ENCODE assay signal across 12 cellular contexts in genomic region chr5:32760091-32760509, GRCh38. TPM values are rescaled to one million over a fixed set of nuclear protein-coding genes. Genes with fewer than 3 reads are reported as not detected.
DNase-seq lines count a peak whose midpoint lies in the region; ATAC-seq and TF ChIP-seq lines count a peak whose summit lies in the region.
"Had no signal": no experiment of that assay in that cellular context is flagged by ENCODE, and none has a peak within 500 bp of the region (broad histone marks: within the 10 kb centered on the region; RNA-seq: fewer than 3 reads in every experiment).

No MANE protein-coding gene starts in this region.

- H3K36me3 Mint-ChIP-seq in natural killer cell treated with Interleukin-12 subunit alpha and Interleukin-12 subunit beta and Interleukin-15 and Interleukin-18, amount 100 ng/mL, for 72 hours = no peaks in the 10 kb centered on the region
- H3K36me3 Mint-ChIP-seq in natural killer cell (no peaks in the 10 kb centered on the region), WTC11 (0 out of 2 replicates have a peak, but pooled peaks cover 3% of the 10 kb centered on the region)

- no peak for TF ChIP-seq CTCF in natural killer cell (IDR thresholded peaks at IDR 0.05)
- no peak for TF ChIP-seq CTCF in WTC11 (IDR thresholded peaks at IDR 0.05)

- no peaks in the 10 kb centered on the region for H3K9me3 Mint-ChIP-seq in natural killer cell treated with Interleukin-12 subunit alpha and Interleukin-12 subunit beta and Interleukin-15 and Interleukin-18, amount 100 ng/mL, for 72 hours
- no peaks in the 10 kb centered on the region for H3K9me3 Mint-ChIP-seq in natural killer cell
- peaks cover 34% of the 10 kb centered on the region for H3K9me3 Mint-ChIP-seq in WTC11

- ATAC-seq in natural killer cell treated with Interleukin-12 subunit alpha and Interleukin-12 subunit beta and Interleukin-15 and Interleukin-18, amount 100 ng/mL, for 72 hours = no peak
- ATAC-seq in natural killer cell = no peak
- no peak for ATAC-seq in HG03175 (IDR thresholded peaks at IDR 0.05; ENCODE audit: unreplicated experiment)
- ATAC-seq in HG02798 (IDR thresholded peaks at IDR 0.05; ENCODE audit: poor library complexity, unreplicated experiment) = no peak
- no peak for ATAC-seq in WTC11

- CTCF ChIA-PET in WTC11 (lab: Charles Lee) = no interaction called here

- H3K4me3 Mint-ChIP-seq in natural killer cell treated with Interleukin-12 subunit alpha and Interleukin-12 subunit beta and Interleukin-15 and Interleukin-18, amount 100 ng/mL, for 72 hours = peak overlapping the region; percentile 33
- H3K4me3 Mint-ChIP-seq in natural killer cell (no peak overlapping the region), WTC11 (no peak overlapping the region)
- H3K4me3 Mint-ChIP-seq: B cell had no signal

- H3K27me3 Mint-ChIP-seq in natural killer cell treated with Interleukin-12 subunit alpha and Interleukin-12 subunit beta and Interleukin-15 and Interleukin-18, amount 100 ng/mL, for 72 hours = peaks cover 10 to 16% of the 10 kb centered on the region in 2 donors
- H3K27me3 Mint-ChIP-seq in natural killer cell (ENCODE audit: low read depth in 2 of 2) (peaks cover 16 to 23% of the 10 kb centered on the region in 2 donors), WTC11 (ENCODE audit: low read depth) (peaks cover 3% of the 10 kb centered on the region; the same call in 1 of the 2 replicates)

- peaks cover 0 to 5% of the 10 kb centered on the region in 2 donors for H3K4me1 Mint-ChIP-seq in natural killer cell treated with Interleukin-12 subunit alpha and Interleukin-12 subunit beta and Interleukin-15 and Interleukin-18, amount 100 ng/mL, for 72 hours (ENCODE audit: low read depth in 2 of 2)
- H3K4me1 Mint-ChIP-seq in natural killer cell = peaks cover 0 to 5% of the 10 kb centered on the region in 2 donors
- H3K4me1 Mint-ChIP-seq in WTC11 = peaks cover 4% of the 10 kb centered on the region
- H3K4me1 Mint-ChIP-seq: B cell had no signal

- H3K27ac Mint-ChIP-seq in natural killer cell treated with Interleukin-12 subunit alpha and Interleukin-12 subunit beta and Interleukin-15 and Interleukin-18, amount 100 ng/mL, for 72 hours = no peak overlapping the region
- peak overlapping the region in 1 of 2 donors; percentile 10 for H3K27ac Mint-ChIP-seq in natural killer cell
- no peak overlapping the region for H3K27ac Mint-ChIP-seq in WTC11
- H3K27ac Mint-ChIP-seq: B cell had no signal

- no peak for DNase-seq in natural killer cell treated with Interleukin-12 subunit alpha and Interleukin-12 subunit beta and Interleukin-15 and Interleukin-18, amount 100 ng/mL, for 72 hours (ENCODE audit: low spot score)
- DNase-seq in natural killer cell = no peak
- peak; percentile 88 for DNase-seq in amniotic epithelial cell (ENCODE audit: low read depth)
- peak; percentile 47 for DNase-seq in hepatic stellate cell (ENCODE audit: low spot score)
- no peak for DNase-seq in stimulated activated naive CD4-positive, alpha-beta T cell (lab: John Stamatoyannopoulos, UW)
- DNase-seq in WTC11 (ENCODE audit: low spot score) = no peak
- DNase-seq: H7, midbrain, NCI-H510A had no signal

- intact Hi-C loops in natural killer cell (cut with micrococcal nuclease) = no loop called here

- POLR2A ChIA-PET in WTC11 (lab: Charles Lee) = no interaction called here

TF ChIP-seq in WTC11, 78 proteins besides CTCF, POLR2A, EP300 and RAD21:
- TF ChIP-seq TEAD1 (CRISPR knock-in tag; IDR thresholded peaks at IDR 0.05) (no peak), ZSCAN18 (CRISPR knock-in tag; IDR thresholded peaks at IDR 0.05) (no peak), IRF2 (CRISPR knock-in tag; IDR thresholded peaks at IDR 0.05; ENCODE audit: borderline replicate concordance, low read depth) (no peak), EMX1 (CRISPR knock-in tag; IDR thresholded peaks at IDR 0.05) (no peak), ZNF317 (CRISPR knock-in tag; IDR thresholded peaks at IDR 0.05; ENCODE audit: borderline replicate concordance, low read depth) (no peak), ZNF532 (CRISPR knock-in tag; IDR thresholded peaks at IDR 0.05; ENCODE audit: borderline replicate concordance) (no peak)

RNA-seq across cellular contexts. Expression of gene NPR3, which starts 49.0 kb away (rescaled TPM):
- under 1 TPM in 1 of 2 donors, not detected in 1; 0.10 TPM for total RNA-seq in natural killer cell treated with Interleukin-12 subunit alpha and Interleukin-12 subunit beta and Interleukin-15 and Interleukin-18, amount 100 ng/mL, for 72 hours
- total RNA-seq in natural killer cell (under 1 TPM in 1 of 3 donors, not detected in 2; 0.23 TPM), WTC11 (2021) (0.05 to 0.23 TPM (median 0.09 TPM) in 3 replicates)
- total RNA-seq: B cell had no signal

Comparison
In these comparisons a context has a peak if more than half of its experiments do, and no peak if none do; other contexts are left out.
1. DNase-seq: peak in amniotic epithelial cell (single experiment) and hepatic stellate cell (single experiment); none in natural killer cell treated with Interleukin-12 subunit alpha and Interleukin-12 subunit beta and Interleukin-15 and Interleukin-18, amount 100 ng/mL, for 72 hours (single experiment), natural killer cell (single experiment), stimulated activated naive CD4-positive, alpha-beta T cell (0 of 6) and WTC11 (single experiment).